Comparison of ENCODE assay signal across 30 cellular contexts in genomic region chr16:89531821-89532526, GRCh38. TPM values are rescaled to one million over a fixed set of nuclear protein-coding genes. Genes with fewer than 3 reads are reported as not detected.
A peak's percentile ranks its signal among the peaks of the same experiment; 100 is the strongest.
DNase-seq lines count a peak whose midpoint lies in the region; ATAC-seq and TF ChIP-seq lines count a peak whose summit lies in the region.
"Had no signal": no experiment of that assay in that cellular context is flagged by ENCODE, and none has a peak within 500 bp of the region (broad histone marks: within the 10 kb centered on the region; RNA-seq: fewer than 3 reads in every experiment).

No MANE protein-coding gene starts in this region.

- POLR2A ChIA-PET in PC-3 (lab: Charles Lee; ENCODE audit: unreplicated experiment): no interaction called here

- no peak overlapping the region for H3K4me2 ChIP-seq in PC-3 (ENCODE audit: low read length)

- H3K9me3 ChIP-seq in endodermal cell (ENCODE audit: control insufficient read depth, low read length): no peaks in the 10 kb centered on the region
- no peaks in the 10 kb centered on the region for H3K9me3 ChIP-seq in neutrophil
- H3K9me3 ChIP-seq in upper lobe of left lung: no peaks in the 10 kb centered on the region
- H3K9me3 ChIP-seq in PC-3 (ENCODE audit: low read length): no peaks in the 10 kb centered on the region
- H3K9me3 ChIP-seq: BE2C, HAP-1 had no signal

- no peak overlapping the region for H3K4me3 Mint-ChIP-seq in activated naive CD4-positive, alpha-beta T cell treated with anti-CD3 and anti-CD28 coated beads, Interleukin-2, amount 10 ng/mL, durations not matched to agents 7 days and 5 days
- H3K4me3 Mint-ChIP-seq in endodermal cell: no peak overlapping the region
- H3K4me3 Mint-ChIP-seq: CD4-positive, alpha-beta memory T cell; HFFc6 had no signal

- no peak overlapping the region for H3K4me3 ChIP-seq in endodermal cell (ENCODE audit: low read length)
- peak overlapping the region in 1 of 2 experiments; percentile 15 for H3K4me3 ChIP-seq in neutrophil (ENCODE audit: low read depth in 1 of 2, low read length in 1 of 2)
- H3K4me3 ChIP-seq in upper lobe of left lung: peak overlapping the region in 1 of 4 donors; percentile 4
- H3K4me3 ChIP-seq in PC-3 (ENCODE audit: low read length): no peak overlapping the region
- H3K4me3 ChIP-seq: HAP-1 had no signal

- no TSS peak for BruUV-seq in PC-3 (replicated peaks; lab: Mats Ljungman, UMichigan)

- H3K36me3 Mint-ChIP-seq in activated naive CD4-positive, alpha-beta T cell treated with anti-CD3 and anti-CD28 coated beads, Interleukin-2, amount 10 ng/mL, durations not matched to agents 7 days and 5 days: peaks cover 61% of the 10 kb centered on the region
- H3K36me3 Mint-ChIP-seq in endodermal cell (ENCODE audit: low read depth): peaks cover 81% of the 10 kb centered on the region

- TF ChIP-seq EP300 in upper lobe of left lung (IDR thresholded peaks at IDR 0.05): no peak

- TF ChIP-seq CTCF in endodermal cell (conservative IDR thresholded peaks at IDR 0.05) (no peak), neutrophil (IDR thresholded peaks at IDR 0.05) (no peak), upper lobe of left lung (IDR thresholded peaks at IDR 0.05) (no peak), GM10266 (IDR thresholded peaks at IDR 0.05; ENCODE audit: control insufficient read depth, insufficient read depth, low read depth, missing control alignments) (no peak), PC-3 (conservative IDR thresholded peaks at IDR 0.05; ENCODE audit: low read depth, low read length) (no peak)

- H3K9ac ChIP-seq in endodermal cell (ENCODE audit: extremely low read depth, low read length, poor library complexity, severe bottlenecking) (no peak overlapping the region), PC-3 (ENCODE audit: low read length) (no peak overlapping the region)

- no peak for ATAC-seq in upper lobe of left lung (ENCODE audit: low FRiP score in 2 of 2)
- no peak for ATAC-seq in PC-3
- ATAC-seq: Panc1 had no signal

- no peaks in the 10 kb centered on the region for H3F3A ChIP-seq in PC-3 (ENCODE audit: low read length, unreplicated experiment)

- H2AFZ ChIP-seq in PC-3 (ENCODE audit: low read length): no peak overlapping the region

- no peaks in the 10 kb centered on the region for H3K27me3 Mint-ChIP-seq in activated naive CD4-positive, alpha-beta T cell treated with anti-CD3 and anti-CD28 coated beads, Interleukin-2, amount 10 ng/mL, durations not matched to agents 7 days and 5 days
- H3K27me3 Mint-ChIP-seq in endodermal cell (ENCODE audit: insufficient read depth): no peaks in the 10 kb centered on the region
- H3K27me3 Mint-ChIP-seq: CD4-positive, alpha-beta memory T cell had no signal

- H3K27ac ChIP-seq in endodermal cell (ENCODE audit: low read depth, low read length): no peak overlapping the region
- peak overlapping the region; percentile 94 for H3K27ac ChIP-seq in neutrophil
- H3K27ac ChIP-seq in upper lobe of left lung: peak overlapping the region; percentile 34 to 74 (median 66)
- H3K27ac ChIP-seq in PC-3 (ENCODE audit: low read length): no peak overlapping the region
- H3K27ac ChIP-seq: 22Rv1, HL-60, RWPE1 had no signal

- H4K20me1 ChIP-seq in PC-3 (ENCODE audit: low read length): no peaks in the 10 kb centered on the region

- intact Hi-C loops in PC-3 (cut with micrococcal nuclease): no loop called here

- CTCF ChIA-PET in activated naive CD4-positive, alpha-beta T cell treated with anti-CD3 and anti-CD28 coated beads, Interleukin-2, amount 10 ng/mL, durations not matched to agents 7 days and 5 days (lab: Charles Lee): interaction anchor here (0.8 to 1.6 kb wide), 2 partner anchors 21 to 25 kb away, joined by 3 to 5 read pairs; no protein-coding TSS in a partner anchor
- CTCF ChIA-PET in PC-3 (lab: Charles Lee): no interaction called here

- H3K4me1 ChIP-seq in endodermal cell (ENCODE audit: control insufficient read depth, insufficient read depth, low read length): no peaks in the 10 kb centered on the region
- peaks cover 39% of the 10 kb centered on the region in 2 experiments for H3K4me1 ChIP-seq in neutrophil (ENCODE audit: control insufficient read depth in 1 of 2, insufficient read depth in 1 of 2, low read depth in 1 of 2, low read length in 1 of 2)
- H3K4me1 ChIP-seq in upper lobe of left lung: peaks cover 13 to 39% (median 20%) of the 10 kb centered on the region in 4 donors
- H3K4me1 ChIP-seq in PC-3 (ENCODE audit: insufficient read depth, low read length): no peaks in the 10 kb centered on the region
- H3K4me1 ChIP-seq: BE2C, HAP-1 had no signal

- TF ChIP-seq POLR2A in upper lobe of left lung (IDR thresholded peaks at IDR 0.05): no peak

- no peaks in the 10 kb centered on the region for H3K9me2 ChIP-seq in PC-3 (replicated peaks; ENCODE audit: low read length)

- H3K27me3 ChIP-seq in endodermal cell (ENCODE audit: control insufficient read depth, insufficient read depth, low read length, poor library complexity, severe bottlenecking) (no peaks in the 10 kb centered on the region), neutrophil (no peaks in the 10 kb centered on the region), upper lobe of left lung (no peaks in the 10 kb centered on the region), PC-3 (ENCODE audit: low read length) (no peaks in the 10 kb centered on the region)
- H3K27me3 ChIP-seq: BE2C had no signal

- H3K4me1 Mint-ChIP-seq in activated naive CD4-positive, alpha-beta T cell treated with anti-CD3 and anti-CD28 coated beads, Interleukin-2, amount 10 ng/mL, durations not matched to agents 7 days and 5 days: peaks cover 24% of the 10 kb centered on the region
- no peaks in the 10 kb centered on the region for H3K4me1 Mint-ChIP-seq in endodermal cell

- H3K27ac Mint-ChIP-seq in activated naive CD4-positive, alpha-beta T cell treated with anti-CD3 and anti-CD28 coated beads, Interleukin-2, amount 10 ng/mL, durations not matched to agents 7 days and 5 days: peak overlapping the region; percentile 62
- H3K27ac Mint-ChIP-seq in endodermal cell: peak overlapping the region; percentile 26
- H3K27ac Mint-ChIP-seq: HFFc6 had no signal

- H3K36me3 ChIP-seq in endodermal cell (ENCODE audit: control insufficient read depth, insufficient read depth, low read length) (peaks cover 75% of the 10 kb centered on the region), neutrophil (peaks cover 53% of the 10 kb centered on the region), upper lobe of left lung (peaks cover 6 to 88% (median 66%) of the 10 kb centered on the region in 4 donors), PC-3 (ENCODE audit: low read depth, low read length) (peaks cover 13% of the 10 kb centered on the region)

- H3K9me3 Mint-ChIP-seq in activated naive CD4-positive, alpha-beta T cell treated with anti-CD3 and anti-CD28 coated beads, Interleukin-2, amount 10 ng/mL, durations not matched to agents 7 days and 5 days: no peaks in the 10 kb centered on the region
- H3K9me3 Mint-ChIP-seq in endodermal cell: no peaks in the 10 kb centered on the region
- H3K9me3 Mint-ChIP-seq: HFFc6 had no signal

- WGBS in endodermal cell (ENCODE audit: insufficient coverage in 1 of 2, insufficient read length in 1 of 2), 2 experiments: 96 to 98% methylated on average over 15 to 31 of the region's 31 CpGs
- 68 to 79% methylated on average over 31 of the region's 31 CpGs for WGBS in upper lobe of left lung, 2 donors

- DNase-seq in activated naive CD4-positive, alpha-beta T cell treated with anti-CD3 and anti-CD28 coated beads, Interleukin-2, amount 10 ng/mL, durations not matched to agents 7 days and 5 days: no peak
- DNase-seq in activated naive CD4-positive, alpha-beta T cell treated with Interleukin-2 at 50 U/mL for 16 hours: no peak
- no peak for DNase-seq in endodermal cell
- no peak for DNase-seq in upper lobe of left lung
- DNase-seq in activated gamma-delta T cell treated with Interleukin-2 at 50 U/mL for 16 hours: no peak
- DNase-seq in GM10266 (ENCODE audit: extremely low spot score): no peak
- DNase-seq in PC-3: no peak
- DNase-seq: ACHN; BE2C; CD4-positive, alpha-beta memory T cell; COR-L47; DMS53; GOT3; HFFc6; Kasumi-1; NCI-H1092 treated with DMSO at 0.1 percent for 48 hours; NCI-H1436; NCI-H187; NCI-H2081 treated with DMSO at 0.1 percent for 48 hours; NCI-H2171; NCI-H226; NCI-H510A; NCI-H69; SHP77 had no signal

- H3K79me2 ChIP-seq in PC-3 (ENCODE audit: low read length): no peaks in the 10 kb centered on the region

RNA-seq across cellular contexts. Expression of gene SPG7, which starts 23.8 kb away (rescaled TPM):
- total RNA-seq in endodermal cell (100 to 1,000 TPM; 153 to 156 TPM), upper lobe of left lung (100 to 1,000 TPM in 4 of 6 donors, 10 to 100 TPM in 2; 72.6 to 419 (median 111) TPM), PC-3 (2014; rRNA removed) (94.3 and 106 TPM in 2 replicates)
- polyA plus RNA-seq in endodermal cell (2013, experiment 1 of 2): 85.2 TPM
- polyA plus RNA-seq in endodermal cell (2013, experiment 2 of 2): 78.0 TPM

RNA-seq across cellular contexts. Expression of gene RPL13, which starts 28.5 kb away (rescaled TPM):
- 1,000 to 10,000 TPM; 1,911 to 2,019 TPM for total RNA-seq in endodermal cell
- 2,841 TPM for polyA plus RNA-seq in endodermal cell (2013, experiment 1 of 2)
- polyA plus RNA-seq in endodermal cell (2013, experiment 2 of 2): 2,695 TPM
- 1,000 to 10,000 TPM; 1,332 to 3,837 (median 2,323) TPM for total RNA-seq in upper lobe of left lung
- total RNA-seq in PC-3 (2014; rRNA removed): 3,236 and 3,323 TPM in 2 replicates

RNA-seq across cellular contexts. Expression of gene ANKRD11, which starts 41.6 kb away (rescaled TPM):
- 100 to 1,000 TPM; 118 to 159 TPM for total RNA-seq in endodermal cell
- 99.5 TPM for polyA plus RNA-seq in endodermal cell (2013, experiment 1 of 2)
- polyA plus RNA-seq in endodermal cell (2013, experiment 2 of 2): 88.3 TPM
- 100 to 1,000 TPM in 5 of 6 donors, 10 to 100 TPM in 1; 92.4 to 313 (median 134) TPM for total RNA-seq in upper lobe of left lung
- total RNA-seq in PC-3 (2014; rRNA removed): 65.0 and 92.6 TPM in 2 replicates

RNA-seq across cellular contexts. Expression of gene CPNE7, which starts 43.6 kb away (rescaled TPM):
- total RNA-seq in endodermal cell (1 to 10 TPM; 1.5 to 2.1 TPM), upper lobe of left lung (10 to 100 TPM in 1 of 6 donors, 1 to 10 TPM in 3, not detected in 2; 1.4 to 14.7 (median 3.6) TPM), PC-3 (2014; rRNA removed) (29.7 and 49.2 TPM in 2 replicates)
- polyA plus RNA-seq in endodermal cell (2013, experiment 1 of 2): 5.8 TPM
- polyA plus RNA-seq in endodermal cell (2013, experiment 2 of 2): 3.4 TPM

Comparison
In these comparisons a context has a peak if more than half of its experiments do, and no peak if none do; other contexts are left out.
1. H3K27ac ChIP-seq: peak in neutrophil (single experiment) and upper lobe of left lung (4 of 4); none in endodermal cell (single experiment) and PC-3 (single experiment).